In genomic region chr4:61992351-61992750, GRCh38 we compare ENCODE assay signal across 28 cellular contexts.
A peak's percentile ranks its signal among the peaks of the same experiment; 100 is the strongest.
DNase-seq lines count a peak whose midpoint lies in the region; ATAC-seq, FAIRE-seq and TF ChIP-seq lines count a peak whose summit lies in the region.
"Had no signal": no experiment of that assay in that cellular context is flagged by ENCODE, and none has a peak within 500 bp of the region (broad histone marks: within the 10 kb centered on the region; RNA-seq: fewer than 3 reads in every experiment).

No MANE protein-coding gene starts in this region.

- no peak overlapping the region for H3K9ac ChIP-seq in HUES64 (ENCODE audit: low read depth, low read length)

- peak overlapping the region; percentile 9; the same call in 1 of the 2 replicates for H3K27ac ChIP-seq in HUES64 (ENCODE audit: low read depth, low read length)
- H3K27ac ChIP-seq: A549, esophagus muscularis mucosa, SK-N-MC had no signal

- no peak for ATAC-seq in GM21526 (IDR thresholded peaks at IDR 0.05; ENCODE audit: low FRiP score, unreplicated experiment)
- ATAC-seq: A549; GM12878; left ventricle myocardium superior; naive thymus-derived CD8-positive, alpha-beta T cell; stimulated activated naive B cell treated with anti-CD40 and anti-IgM and Interleukin-4, amounts not matched to agents 10 μg/mL and 1 μg/mL and 100 μg/mL, for 72 hours; T-helper 17 cell had no signal

- H3K27me3 ChIP-seq in HUES64 (ENCODE audit: insufficient read depth, low read length) = no peaks in the 10 kb centered on the region
- H3K27me3 ChIP-seq: esophagus muscularis mucosa had no signal

- no peak for TF ChIP-seq POLR2A in GM12891 (IDR thresholded peaks at IDR 0.05; ENCODE audit: low read depth, low read length)

- WGBS in HUES64 = 60% methylated on average over 1 of the region's 2 CpGs

- no peak overlapping the region for H3K4me3 ChIP-seq in HUES64 (ENCODE audit: low read length)
- H3K4me3 ChIP-seq: A549, esophagus muscularis mucosa, GM12878, SK-N-MC had no signal

- no peak for FAIRE-seq in GM12891 (lab: Jason Lieb, UNC)
- FAIRE-seq: A549, bronchial epithelial cell, GM12878 had no signal

- no peaks in the 10 kb centered on the region for H3K9me3 ChIP-seq in HUES64 (ENCODE audit: insufficient read depth, low read depth, low read length)
- H3K9me3 ChIP-seq: A549, esophagus muscularis mucosa had no signal

- DNase-seq in COR-L47 (lab: John Stamatoyannopoulos, UW) (peak; percentile 51), NCI-H524 (lab: John Stamatoyannopoulos, UW) (peak; percentile 84 to 90), cerebellar cortex (ENCODE audit: low spot score) (peak; percentile 97), GM12891 (ENCODE audit: insufficient read length, low spot score) (no peak), OCI-M1 (lab: John Stamatoyannopoulos, UW) (no peak)
- no peak for DNase-seq in activated CD4-positive, alpha-beta T cell treated with anti-CD3 and anti-CD28 coated beads for 4 hours
- DNase-seq: activated CD4-positive, alpha-beta T cell treated with anti-CD3 and anti-CD28 coated beads, Interleukin-2, amount 50 U/mL, for 1 hour; activated naive CD4-positive, alpha-beta T cell treated with anti-CD3 and anti-CD28 coated beads for 36 hours; amniotic stem cell; cortex of kidney; endodermal cell; foreskin melanocyte; HCEC 1CT; Kasumi-1; left ventricle myocardium superior; MV-4-11; naive thymus-derived CD8-positive, alpha-beta T cell; RPMI8226; stimulated activated CD4-positive, alpha-beta T cell treated with anti-CD3 and anti-CD28 coated beads, Interleukin-4, amount 100 ng/mL, for 1 hour; stimulated activated naive B cell treated with anti-CD40 and anti-IgM and Interleukin-4, amounts not matched to agents 10 μg/mL and 1 μg/mL and 100 μg/mL, for 72 hours; T-helper 17 cell had no signal

- H3K36me3 ChIP-seq in HUES64 (ENCODE audit: insufficient read depth, low read length) = no peaks in the 10 kb centered on the region
- H3K36me3 ChIP-seq: esophagus muscularis mucosa had no signal

- peaks cover 15% of the 10 kb centered on the region for H3K4me1 ChIP-seq in HUES64 (ENCODE audit: insufficient read depth, low read length)
- H3K4me1 ChIP-seq: A549, esophagus muscularis mucosa had no signal

TF ChIP-seq in GM12891, 5 proteins besides CTCF, POLR2A, EP300 and RAD21:
- TF ChIP-seq PAX5 (IDR thresholded peaks at IDR 0.05; ENCODE audit: insufficient read depth, low read length, severe bottlenecking) (no peak), TAF1 (IDR thresholded peaks at IDR 0.05; ENCODE audit: low read depth, low read length) (no peak), SPI1 (IDR thresholded peaks at IDR 0.05; ENCODE audit: low read depth, low read length) (no peak)

Comparison
In these comparisons a context has a peak if more than half of its experiments do, and no peak if none do; other contexts are left out.
1. DNase-seq: peak in COR-L47 (single experiment), NCI-H524 (2 of 2) and cerebellar cortex (single experiment); none in GM12891 (single experiment), OCI-M1 (single experiment) and activated CD4-positive, alpha-beta T cell treated with anti-CD3 and anti-CD28 coated beads for 4 hours (0 of 2).